ENCODE assay signal across 20 cellular contexts in genomic region chr2:69081757-69082156, GRCh38.
DNase-seq lines count a peak whose midpoint lies in the region; ATAC-seq, FAIRE-seq and TF ChIP-seq lines count a peak whose summit lies in the region.
"Had no signal": no experiment of that assay in that cellular context is flagged by ENCODE, and none has a peak within 500 bp of the region (broad histone marks: within the 10 kb centered on the region; RNA-seq: fewer than 3 reads in every experiment).

No MANE protein-coding gene starts in this region.

- peaks cover 76% of the 10 kb centered on the region for H3K36me3 Mint-ChIP-seq in HFFc6 (ENCODE audit: low read depth)
- peaks cover 29% of the 10 kb centered on the region for H3K36me3 Mint-ChIP-seq in astrocyte (ENCODE audit: low read depth, unreplicated experiment)
- H3K36me3 Mint-ChIP-seq: activated naive CD8-positive, alpha-beta T cell treated with anti-CD3 and anti-CD28 coated beads, Interleukin-2, amount 10 ng/mL, durations not matched to agents 7 days and 5 days; natural killer cell; stimulated activated memory B cell treated with anti-CD40 and anti-IgM and Interleukin-4, amounts not matched to agents 10 μg/mL and 1 μg/mL and 100 μg/mL, for 72 hours had no signal

- no peaks in the 10 kb centered on the region for H4K20me1 ChIP-seq in astrocyte (ENCODE audit: insufficient read depth, low read length)

- H3K27me3 ChIP-seq in astrocyte (ENCODE audit: insufficient read depth, low read length): no peaks in the 10 kb centered on the region
- H3K27me3 ChIP-seq in mucosa of rectum (ENCODE audit: control insufficient read depth in 2 of 2, insufficient read depth in 2 of 2, low read length in 2 of 2): no peaks in the 10 kb centered on the region
- H3K27me3 ChIP-seq: dorsolateral prefrontal cortex had no signal

- H3K79me2 ChIP-seq in astrocyte (ENCODE audit: insufficient read depth, low read length): no peaks in the 10 kb centered on the region

- no peaks in the 10 kb centered on the region for H3K9me3 Mint-ChIP-seq in HFFc6
- no peaks in the 10 kb centered on the region for H3K9me3 Mint-ChIP-seq in astrocyte (ENCODE audit: unreplicated experiment)
- H3K9me3 Mint-ChIP-seq: activated naive CD8-positive, alpha-beta T cell treated with anti-CD3 and anti-CD28 coated beads, Interleukin-2, amount 10 ng/mL, durations not matched to agents 7 days and 5 days; activated T-cell treated with anti-CD3 and anti-CD28 coated beads, Interleukin-2, amount 50 U/mL, for 72 hours; natural killer cell; stimulated activated memory B cell treated with anti-CD40 and anti-IgM and Interleukin-4, amounts not matched to agents 10 μg/mL and 1 μg/mL and 100 μg/mL, for 72 hours had no signal

- peak overlapping the region; percentile 47 for H3K27ac Mint-ChIP-seq in HFFc6
- no peak overlapping the region for H3K27ac Mint-ChIP-seq in astrocyte (ENCODE audit: unreplicated experiment)
- H3K27ac Mint-ChIP-seq: activated CD8-positive, alpha-beta T cell treated with anti-CD3 and anti-CD28 coated beads, Interleukin-2, amount 10 ng/mL, durations not matched to agents 7 days and 5 days; activated naive CD8-positive, alpha-beta T cell treated with anti-CD3 and anti-CD28 coated beads, Interleukin-2, amount 10 ng/mL, durations not matched to agents 7 days and 5 days; activated T-cell treated with anti-CD3 and anti-CD28 coated beads, Interleukin-2, amount 50 U/mL, for 72 hours; B cell; natural killer cell; stimulated activated memory B cell treated with anti-CD40 and anti-IgM and Interleukin-4, amounts not matched to agents 10 μg/mL and 1 μg/mL and 100 μg/mL, for 72 hours had no signal

- H3K4me1 ChIP-seq in astrocyte (ENCODE audit: insufficient read depth, low read length) (peaks cover 19% of the 10 kb centered on the region), mucosa of rectum (ENCODE audit: control insufficient read depth in 2 of 2, insufficient read depth in 2 of 2, low read length in 2 of 2) (peaks cover 0 to 5% of the 10 kb centered on the region in 2 donors)

- FAIRE-seq in astrocyte (lab: Jason Lieb, UNC): no peak

- TF ChIP-seq CTCF in HFFc6 (IDR thresholded peaks at IDR 0.05): no peak
- no peak for TF ChIP-seq CTCF in astrocyte (IDR thresholded peaks at IDR 0.05; ENCODE audit: insufficient read depth, low read depth, low read length)

- peak overlapping the region; percentile 19 for H3K9ac ChIP-seq in astrocyte (ENCODE audit: low read length)
- no peak overlapping the region for H3K9ac ChIP-seq in mucosa of rectum (ENCODE audit: low read depth in 1 of 2, low read length in 2 of 2)

- no peak overlapping the region for H2AFZ ChIP-seq in astrocyte (ENCODE audit: low read depth, low read length)

- H3K27me3 Mint-ChIP-seq in HFFc6 (ENCODE audit: insufficient read depth) (no peaks in the 10 kb centered on the region), astrocyte (ENCODE audit: low read depth, unreplicated experiment) (no peaks in the 10 kb centered on the region)

- no peak for ATAC-seq in HG02759 (IDR thresholded peaks at IDR 0.05; ENCODE audit: unreplicated experiment)
- ATAC-seq: activated CD8-positive, alpha-beta T cell treated with anti-CD3 and anti-CD28 coated beads, Interleukin-2, amount 10 ng/mL, durations not matched to agents 7 days and 5 days; activated T-cell treated with anti-CD3 and anti-CD28 coated beads, Interleukin-2, amount 50 U/mL, for 72 hours; natural killer cell; stimulated activated memory B cell treated with anti-CD40 and anti-IgM and Interleukin-4, amounts not matched to agents 10 μg/mL and 1 μg/mL and 100 μg/mL, for 72 hours had no signal

- no peaks in the 10 kb centered on the region for H3K9me3 ChIP-seq in astrocyte (ENCODE audit: insufficient read depth, low read depth, low read length)
- H3K9me3 ChIP-seq in mucosa of rectum (ENCODE audit: control insufficient read depth in 2 of 2, low read length in 2 of 2): no peaks in the 10 kb centered on the region

- H3K36me3 ChIP-seq in astrocyte (ENCODE audit: insufficient read depth, low read length): peaks cover 24% of the 10 kb centered on the region
- no peaks in the 10 kb centered on the region for H3K36me3 ChIP-seq in mucosa of rectum (ENCODE audit: control insufficient read depth in 2 of 2, insufficient read depth in 2 of 2, low read length in 2 of 2)

- H3K4me3 ChIP-seq in astrocyte (ENCODE audit: insufficient read depth, low read depth, low read length): no peak overlapping the region
- H3K4me3 ChIP-seq in mucosa of rectum (ENCODE audit: low read length in 2 of 2): no peak overlapping the region
- H3K4me3 ChIP-seq: dorsolateral prefrontal cortex had no signal

- H3K4me3 Mint-ChIP-seq in HFFc6 (no peak overlapping the region), astrocyte (ENCODE audit: unreplicated experiment) (no peak overlapping the region)
- H3K4me3 Mint-ChIP-seq: activated CD8-positive, alpha-beta T cell treated with anti-CD3 and anti-CD28 coated beads, Interleukin-2, amount 10 ng/mL, durations not matched to agents 7 days and 5 days; activated naive CD8-positive, alpha-beta T cell treated with anti-CD3 and anti-CD28 coated beads, Interleukin-2, amount 10 ng/mL, durations not matched to agents 7 days and 5 days; activated T-cell treated with anti-CD3 and anti-CD28 coated beads, Interleukin-2, amount 50 U/mL, for 72 hours; B cell; natural killer cell; stimulated activated memory B cell treated with anti-CD40 and anti-IgM and Interleukin-4, amounts not matched to agents 10 μg/mL and 1 μg/mL and 100 μg/mL, for 72 hours had no signal

- H3K4me1 Mint-ChIP-seq in HFFc6 (ENCODE audit: low read depth) (peaks cover 38% of the 10 kb centered on the region), astrocyte (ENCODE audit: low read depth, unreplicated experiment) (peaks cover 27% of the 10 kb centered on the region)
- H3K4me1 Mint-ChIP-seq: activated naive CD8-positive, alpha-beta T cell treated with anti-CD3 and anti-CD28 coated beads, Interleukin-2, amount 10 ng/mL, durations not matched to agents 7 days and 5 days; B cell; stimulated activated memory B cell treated with anti-CD40 and anti-IgM and Interleukin-4, amounts not matched to agents 10 μg/mL and 1 μg/mL and 100 μg/mL, for 72 hours had no signal

- peak overlapping the region; percentile 50 for H3K27ac ChIP-seq in astrocyte (ENCODE audit: low read depth, low read length)
- peak overlapping the region; percentile 49 to 53 for H3K27ac ChIP-seq in mucosa of rectum (ENCODE audit: low read depth in 2 of 2, low read length in 2 of 2)
- H3K27ac ChIP-seq in temporal lobe (ENCODE audit: low read depth, low read length): peak overlapping the region; percentile 23

- H3K4me2 ChIP-seq in astrocyte (ENCODE audit: low read length): peak overlapping the region; percentile 50

- DNase-seq in HFFc6 (no peak), astrocyte (ENCODE audit: low read depth) (no peak), mucosa of gallbladder (ENCODE audit: low spot score) (no peak), DMS79 (lab: John Stamatoyannopoulos, UW) (no peak), activated gamma-delta T cell treated with Interleukin-2 at 50 U/mL for 16 hours (no peak)
- DNase-seq: activated CD4-positive, CD25-positive, alpha-beta regulatory T cell; activated CD8-positive, alpha-beta T cell treated with anti-CD3 and anti-CD28 coated beads, Interleukin-2, amount 10 ng/mL, durations not matched to agents 7 days and 5 days; activated naive CD8-positive, alpha-beta T cell treated with anti-CD3 and anti-CD28 coated beads, Interleukin-2, amount 10 ng/mL, durations not matched to agents 7 days and 5 days; activated T-cell treated with anti-CD3 and anti-CD28 coated beads, Interleukin-2, amount 50 U/mL, for 72 hours; Calu3; dorsolateral prefrontal cortex; erythroblast; natural killer cell; NCI-H1930; T-helper 2 cell had no signal
